ENCODE assay signal across 2 cellular contexts in genomic region chr2:9206991-9207640, GRCh38.
TF ChIP-seq lines count a peak whose summit lies in the region.

No MANE protein-coding gene starts in this region.

TF ChIP-seq in GM23338, 12 proteins besides CTCF, POLR2A, EP300 and RAD21 (continued from another document):
- no peak for TF ChIP-seq JUNB (IDR thresholded peaks at IDR 0.05; ENCODE audit: unreplicated experiment)
- no peak for TF ChIP-seq CREB1 (CRISPR knock-in tag; IDR thresholded peaks at IDR 0.05; ENCODE audit: low read depth)
- TF ChIP-seq STAT1 (IDR thresholded peaks at IDR 0.05; ENCODE audit: unreplicated experiment): no peak
- no peak for TF ChIP-seq ZNF331 (CRISPR knock-in tag; IDR thresholded peaks at IDR 0.05; ENCODE audit: low read depth)
- no peak for TF ChIP-seq NANOG (IDR thresholded peaks at IDR 0.05; ENCODE audit: borderline replicate concordance)
- no peak for TF ChIP-seq EZH2phosphoT487 (IDR thresholded peaks at IDR 0.05; ENCODE audit: unreplicated experiment)
- no peak for TF ChIP-seq ZNF462 (CRISPR knock-in tag; IDR thresholded peaks at IDR 0.05)
- no peak for TF ChIP-seq EZH2 (IDR thresholded peaks at IDR 0.05; ENCODE audit: low read depth, unreplicated experiment)

TF ChIP-seq in SK-N-SH treated with all-trans-retinoic acid at 6 μM for 48 hours, 23 proteins besides CTCF, POLR2A, EP300 and RAD21 (continued from another document):
- TF ChIP-seq OSR1 (CRISPR knock-in tag; IDR thresholded peaks at IDR 0.05) (no peak), ZC3H10 (CRISPR knock-in tag; IDR thresholded peaks at IDR 0.05) (no peak), TSHZ2 (CRISPR knock-in tag; IDR thresholded peaks at IDR 0.05) (no peak), SNAI2 (CRISPR knock-in tag; IDR thresholded peaks at IDR 0.05) (no peak), CREB5 (CRISPR knock-in tag; IDR thresholded peaks at IDR 0.05; ENCODE audit: low read depth) (no peak)
TF ChIP-seq in SK-N-SH treated with all-trans-retinoic acid at 6 μM for 48 hours: peak in this region for 0.
